ENCODE assay signal across 1 cellular context in genomic region chr11:33721291-33721840, GRCh38.
A peak's percentile ranks its signal among the peaks of the same experiment; 100 is the strongest.
TF ChIP-seq lines count a peak whose summit lies in the region.

No MANE protein-coding gene starts in this region.

TF ChIP-seq in endothelial cell of umbilical vein, 7 proteins besides CTCF, POLR2A, EP300 and RAD21:
- TF ChIP-seq JUN (IDR thresholded peaks at IDR 0.05; ENCODE audit: borderline replicate concordance, insufficient read depth, insufficient read length, low read depth) (peak; percentile 50), GATA2 (IDR thresholded peaks at IDR 0.05; ENCODE audit: insufficient read depth, insufficient read length, low read depth, low read length) (no peak), FOS (IDR thresholded peaks at IDR 0.05; ENCODE audit: borderline replicate concordance, insufficient read depth, low read length) (peak; percentile 71), POLR2AphosphoS5 (IDR thresholded peaks at IDR 0.05; ENCODE audit: insufficient read depth, low read depth, low read length) (peak; percentile 55), EZH2 (IDR thresholded peaks at IDR 0.05; ENCODE audit: borderline replicate concordance, low read depth, low read length, severe bottlenecking) (no peak), MAX (IDR thresholded peaks at IDR 0.05; ENCODE audit: insufficient read depth, insufficient read length) (peak; percentile 59), MYC (IDR thresholded peaks at IDR 0.05; ENCODE audit: low read depth, low read length) (peak; percentile 33)
